ENCODE assay signal across 1 cellular context in genomic region chr22:39520054-39520873, GRCh38.
TF ChIP-seq lines count a peak whose summit lies in the region.

A gene with protein sequence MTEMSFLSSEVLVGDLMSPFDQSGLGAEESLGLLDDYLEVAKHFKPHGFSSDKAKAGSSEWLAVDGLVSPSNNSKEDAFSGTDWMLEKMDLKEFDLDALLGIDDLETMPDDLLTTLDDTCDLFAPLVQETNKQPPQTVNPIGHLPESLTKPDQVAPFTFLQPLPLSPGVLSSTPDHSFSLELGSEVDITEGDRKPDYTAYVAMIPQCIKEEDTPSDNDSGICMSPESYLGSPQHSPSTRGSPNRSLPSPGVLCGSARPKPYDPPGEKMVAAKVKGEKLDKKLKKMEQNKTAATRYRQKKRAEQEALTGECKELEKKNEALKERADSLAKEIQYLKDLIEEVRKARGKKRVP (plus strand): TSS chr22:39520562. CDS start chr22:39521446, 884 bp downstream.

TF ChIP-seq in HepG2, 621 proteins besides CTCF, POLR2A, EP300 and RAD21 (continued from another document and continues in another):
- TF ChIP-seq ERF (CRISPR knock-in tag; IDR thresholded peaks at IDR 0.05) (peak; percentile 63), DMAP1 (CRISPR knock-in tag; IDR thresholded peaks at IDR 0.05) (peak; percentile 75; the same call in 1 of the 2 replicates), TCF12 (IDR thresholded peaks at IDR 0.05) (no peak), TCF12 (CRISPR knock-in tag; IDR thresholded peaks at IDR 0.05) (no peak), DDIT3 (CRISPR knock-in tag; IDR thresholded peaks at IDR 0.05) (0 out of 2 replicates have a peak, but pooled peaks have one; percentile 51), ARNT (IDR thresholded peaks at IDR 0.05) (no peak), THAP8 (CRISPR knock-in tag; IDR thresholded peaks at IDR 0.05; ENCODE audit: borderline replicate concordance) (peak; percentile 10; the same call in 1 of the 2 replicates), ZNF556 (CRISPR knock-in tag; IDR thresholded peaks at IDR 0.05; ENCODE audit: borderline replicate concordance) (no peak), POGZ (CRISPR knock-in tag; IDR thresholded peaks at IDR 0.05) (peak; percentile 51), KDM4B (CRISPR knock-in tag; IDR thresholded peaks at IDR 0.05) (no peak), ZC3H13 (CRISPR knock-in tag; IDR thresholded peaks at IDR 0.05) (peak; percentile 93), HMGA1 (CRISPR knock-in tag; conservative IDR thresholded peaks at IDR 0.05) (no peak), NFIC (IDR thresholded peaks at IDR 0.05; ENCODE audit: low read length) (no peak), KLF13 (CRISPR knock-in tag; IDR thresholded peaks at IDR 0.05) (no peak), MAFF (IDR thresholded peaks at IDR 0.05; ENCODE audit: low read depth, low read length) (no peak), JUN (CRISPR knock-in tag; IDR thresholded peaks at IDR 0.05) (no peak), ZC3H4 (CRISPR knock-in tag; IDR thresholded peaks at IDR 0.05; ENCODE audit: borderline replicate concordance) (peak; percentile 99), ZNF17 (CRISPR knock-in tag; IDR thresholded peaks at IDR 0.05) (no peak), ZNF670 (CRISPR knock-in tag; IDR thresholded peaks at IDR 0.05; ENCODE audit: borderline replicate concordance) (peak; percentile 66; the same call in 1 of the 2 replicates), ZNF589 (CRISPR knock-in tag; conservative IDR thresholded peaks at IDR 0.05) (peak; percentile 93), HOXA3 (CRISPR knock-in tag; IDR thresholded peaks at IDR 0.05) (peak; percentile 88), ZBTB42 (CRISPR knock-in tag; IDR thresholded peaks at IDR 0.05) (peak; percentile 67; the same call in 1 of the 2 replicates), NCOA2 (CRISPR knock-in tag; IDR thresholded peaks at IDR 0.05) (peak; percentile 61), ZNF430 (CRISPR knock-in tag; IDR thresholded peaks at IDR 0.05) (peak; percentile 77; the same call in 1 of the 2 replicates), ZNF619 (CRISPR knock-in tag; IDR thresholded peaks at IDR 0.05) (0 out of 2 replicates have a peak, but pooled peaks have one; percentile 34), STAT5B (CRISPR knock-in tag; IDR thresholded peaks at IDR 0.05) (0 out of 2 replicates have a peak, but pooled peaks have one; percentile 37), SPEN (CRISPR knock-in tag; IDR thresholded peaks at IDR 0.05; ENCODE audit: low read depth) (peak; percentile 18), TMF1 (CRISPR knock-in tag; IDR thresholded peaks at IDR 0.05; ENCODE audit: low read depth) (no peak), ZNF713 (CRISPR knock-in tag; IDR thresholded peaks at IDR 0.05) (no peak), ATF5 (CRISPR knock-in tag; IDR thresholded peaks at IDR 0.05; ENCODE audit: low read depth) (no peak; the same call in none of the 2 replicates), CEBPG (CRISPR knock-in tag; IDR thresholded peaks at IDR 0.05) (no peak), MAFG (CRISPR knock-in tag; IDR thresholded peaks at IDR 0.05) (no peak), ZFYVE20 (CRISPR knock-in tag; IDR thresholded peaks at IDR 0.05; ENCODE audit: borderline replicate concordance, low read depth) (0 out of 2 replicates have a peak, but pooled peaks have one; percentile 36), RFXANK (CRISPR knock-in tag; IDR thresholded peaks at IDR 0.05) (no peak), PREB (CRISPR knock-in tag; IDR thresholded peaks at IDR 0.05) (peak; percentile 82; the same call in 1 of the 2 replicates), ZNF598 (CRISPR knock-in tag; IDR thresholded peaks at IDR 0.05; ENCODE audit: borderline replicate concordance) (0 out of 2 replicates have a peak, but pooled peaks have one; percentile 57), ZNF354B (CRISPR knock-in tag; IDR thresholded peaks at IDR 0.05) (no peak; the same call in 1 of the 2 replicates), ZNF768 (CRISPR knock-in tag; IDR thresholded peaks at IDR 0.05) (peak; percentile 81; the same call in 1 of the 2 replicates), PHF5A (CRISPR knock-in tag; IDR thresholded peaks at IDR 0.05; ENCODE audit: low read depth, unreplicated experiment) (no peak), TCF7 (IDR thresholded peaks at IDR 0.05; ENCODE audit: low read depth) (no peak), NAIF1 (CRISPR knock-in tag; IDR thresholded peaks at IDR 0.05; ENCODE audit: borderline replicate concordance) (no peak), ARHGAP35 (CRISPR knock-in tag; IDR thresholded peaks at IDR 0.05; ENCODE audit: borderline replicate concordance) (peak; percentile 97), ZMYM2 (CRISPR knock-in tag; IDR thresholded peaks at IDR 0.05) (no peak; the same call in 1 of the 2 replicates), RXRA (CRISPR knock-in tag; IDR thresholded peaks at IDR 0.05) (peak; percentile 64; the same call in 1 of the 2 replicates)
- TF ChIP-seq, protein P1, sequence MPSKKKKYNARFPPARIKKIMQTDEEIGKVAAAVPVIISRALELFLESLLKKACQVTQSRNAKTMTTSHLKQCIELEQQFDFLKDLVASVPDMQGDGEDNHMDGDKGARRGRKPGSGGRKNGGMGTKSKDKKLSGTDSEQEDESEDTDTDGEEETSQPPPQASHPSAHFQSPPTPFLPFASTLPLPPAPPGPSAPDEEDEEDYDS (CRISPR knock-in tag; IDR thresholded peaks at IDR 0.05) = peak; percentile 83
- TF ChIP-seq, protein P2, sequence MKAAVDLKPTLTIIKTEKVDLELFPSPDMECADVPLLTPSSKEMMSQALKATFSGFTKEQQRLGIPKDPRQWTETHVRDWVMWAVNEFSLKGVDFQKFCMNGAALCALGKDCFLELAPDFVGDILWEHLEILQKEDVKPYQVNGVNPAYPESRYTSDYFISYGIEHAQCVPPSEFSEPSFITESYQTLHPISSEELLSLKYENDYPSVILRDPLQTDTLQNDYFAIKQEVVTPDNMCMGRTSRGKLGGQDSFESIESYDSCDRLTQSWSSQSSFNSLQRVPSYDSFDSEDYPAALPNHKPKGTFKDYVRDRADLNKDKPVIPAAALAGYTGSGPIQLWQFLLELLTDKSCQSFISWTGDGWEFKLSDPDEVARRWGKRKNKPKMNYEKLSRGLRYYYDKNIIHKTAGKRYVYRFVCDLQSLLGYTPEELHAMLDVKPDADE (CRISPR knock-in tag; IDR thresholded peaks at IDR 0.05) = no peak; the same call in 1 of the 2 replicates
- TF ChIP-seq, protein P3, sequence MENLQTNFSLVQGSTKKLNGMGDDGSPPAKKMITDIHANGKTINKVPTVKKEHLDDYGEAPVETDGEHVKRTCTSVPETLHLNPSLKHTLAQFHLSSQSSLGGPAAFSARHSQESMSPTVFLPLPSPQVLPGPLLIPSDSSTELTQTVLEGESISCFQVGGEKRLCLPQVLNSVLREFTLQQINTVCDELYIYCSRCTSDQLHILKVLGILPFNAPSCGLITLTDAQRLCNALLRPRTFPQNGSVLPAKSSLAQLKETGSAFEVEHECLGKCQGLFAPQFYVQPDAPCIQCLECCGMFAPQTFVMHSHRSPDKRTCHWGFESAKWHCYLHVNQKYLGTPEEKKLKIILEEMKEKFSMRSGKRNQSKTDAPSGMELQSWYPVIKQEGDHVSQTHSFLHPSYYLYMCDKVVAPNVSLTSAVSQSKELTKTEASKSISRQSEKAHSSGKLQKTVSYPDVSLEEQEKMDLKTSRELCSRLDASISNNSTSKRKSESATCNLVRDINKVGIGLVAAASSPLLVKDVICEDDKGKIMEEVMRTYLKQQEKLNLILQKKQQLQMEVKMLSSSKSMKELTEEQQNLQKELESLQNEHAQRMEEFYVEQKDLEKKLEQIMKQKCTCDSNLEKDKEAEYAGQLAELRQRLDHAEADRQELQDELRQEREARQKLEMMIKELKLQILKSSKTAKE (CRISPR knock-in tag; IDR thresholded peaks at IDR 0.05; ENCODE audit: borderline replicate concordance) = peak; percentile 39; the same call in 1 of the 2 replicates
- TF ChIP-seq, protein P4, sequence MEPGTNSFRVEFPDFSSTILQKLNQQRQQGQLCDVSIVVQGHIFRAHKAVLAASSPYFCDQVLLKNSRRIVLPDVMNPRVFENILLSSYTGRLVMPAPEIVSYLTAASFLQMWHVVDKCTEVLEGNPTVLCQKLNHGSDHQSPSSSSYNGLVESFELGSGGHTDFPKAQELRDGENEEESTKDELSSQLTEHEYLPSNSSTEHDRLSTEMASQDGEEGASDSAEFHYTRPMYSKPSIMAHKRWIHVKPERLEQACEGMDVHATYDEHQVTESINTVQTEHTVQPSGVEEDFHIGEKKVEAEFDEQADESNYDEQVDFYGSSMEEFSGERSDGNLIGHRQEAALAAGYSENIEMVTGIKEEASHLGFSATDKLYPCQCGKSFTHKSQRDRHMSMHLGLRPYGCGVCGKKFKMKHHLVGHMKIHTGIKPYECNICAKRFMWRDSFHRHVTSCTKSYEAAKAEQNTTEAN (CRISPR knock-in tag; conservative IDR thresholded peaks at IDR 0.05) = peak; percentile 75
- TF ChIP-seq, protein P5, sequence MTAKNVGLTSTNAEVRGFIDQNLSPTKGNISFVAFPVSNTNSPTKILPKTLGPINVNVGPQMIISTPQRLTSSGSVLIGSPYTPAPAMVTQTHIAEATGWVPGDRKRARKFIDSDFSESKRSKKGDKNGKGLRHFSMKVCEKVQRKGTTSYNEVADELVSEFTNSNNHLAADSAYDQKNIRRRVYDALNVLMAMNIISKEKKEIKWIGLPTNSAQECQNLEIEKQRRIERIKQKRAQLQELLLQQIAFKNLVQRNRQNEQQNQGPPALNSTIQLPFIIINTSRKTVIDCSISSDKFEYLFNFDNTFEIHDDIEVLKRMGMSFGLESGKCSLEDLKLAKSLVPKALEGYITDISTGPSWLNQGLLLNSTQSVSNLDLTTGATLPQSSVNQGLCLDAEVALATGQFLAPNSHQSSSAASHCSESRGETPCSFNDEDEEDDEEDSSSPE (CRISPR knock-in tag; IDR thresholded peaks at IDR 0.05) = peak; percentile 82
- TF ChIP-seq, protein P6, sequence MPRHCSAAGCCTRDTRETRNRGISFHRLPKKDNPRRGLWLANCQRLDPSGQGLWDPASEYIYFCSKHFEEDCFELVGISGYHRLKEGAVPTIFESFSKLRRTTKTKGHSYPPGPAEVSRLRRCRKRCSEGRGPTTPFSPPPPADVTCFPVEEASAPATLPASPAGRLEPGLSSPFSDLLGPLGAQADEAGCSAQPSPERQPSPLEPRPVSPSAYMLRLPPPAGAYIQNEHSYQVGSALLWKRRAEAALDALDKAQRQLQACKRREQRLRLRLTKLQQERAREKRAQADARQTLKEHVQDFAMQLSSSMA (CRISPR knock-in tag; IDR thresholded peaks at IDR 0.05) = peak; percentile 78; the same call in 1 of the 2 replicates
- TF ChIP-seq, protein P7, sequence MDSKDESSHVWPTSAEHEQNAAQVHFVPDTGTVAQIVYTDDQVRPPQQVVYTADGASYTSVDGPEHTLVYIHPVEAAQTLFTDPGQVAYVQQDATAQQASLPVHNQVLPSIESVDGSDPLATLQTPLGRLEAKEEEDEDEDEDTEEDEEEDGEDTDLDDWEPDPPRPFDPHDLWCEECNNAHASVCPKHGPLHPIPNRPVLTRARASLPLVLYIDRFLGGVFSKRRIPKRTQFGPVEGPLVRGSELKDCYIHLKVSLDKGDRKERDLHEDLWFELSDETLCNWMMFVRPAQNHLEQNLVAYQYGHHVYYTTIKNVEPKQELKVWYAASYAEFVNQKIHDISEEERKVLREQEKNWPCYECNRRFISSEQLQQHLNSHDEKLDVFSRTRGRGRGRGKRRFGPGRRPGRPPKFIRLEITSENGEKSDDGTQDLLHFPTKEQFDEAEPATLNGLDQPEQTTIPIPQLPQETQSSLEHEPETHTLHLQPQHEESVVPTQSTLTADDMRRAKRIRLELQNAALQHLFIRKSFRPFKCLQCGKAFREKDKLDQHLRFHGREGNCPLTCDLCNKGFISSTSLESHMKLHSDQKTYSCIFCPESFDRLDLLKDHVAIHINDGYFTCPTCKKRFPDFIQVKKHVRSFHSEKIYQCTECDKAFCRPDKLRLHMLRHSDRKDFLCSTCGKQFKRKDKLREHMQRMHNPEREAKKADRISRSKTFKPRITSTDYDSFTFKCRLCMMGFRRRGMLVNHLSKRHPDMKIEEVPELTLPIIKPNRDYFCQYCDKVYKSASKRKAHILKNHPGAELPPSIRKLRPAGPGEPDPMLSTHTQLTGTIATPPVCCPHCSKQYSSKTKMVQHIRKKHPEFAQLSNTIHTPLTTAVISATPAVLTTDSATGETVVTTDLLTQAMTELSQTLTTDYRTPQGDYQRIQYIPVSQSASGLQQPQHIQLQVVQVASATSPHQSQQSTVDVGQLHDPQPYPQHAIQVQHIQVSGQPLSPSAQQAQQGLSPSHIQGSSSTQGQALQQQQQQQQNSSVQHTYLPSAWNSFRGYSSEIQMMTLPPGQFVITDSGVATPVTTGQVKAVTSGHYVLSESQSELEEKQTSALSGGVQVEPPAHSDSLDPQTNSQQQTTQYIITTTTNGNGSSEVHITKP (CRISPR knock-in tag; IDR thresholded peaks at IDR 0.05; ENCODE audit: low read depth) = no peak
- TF ChIP-seq, protein P8, sequence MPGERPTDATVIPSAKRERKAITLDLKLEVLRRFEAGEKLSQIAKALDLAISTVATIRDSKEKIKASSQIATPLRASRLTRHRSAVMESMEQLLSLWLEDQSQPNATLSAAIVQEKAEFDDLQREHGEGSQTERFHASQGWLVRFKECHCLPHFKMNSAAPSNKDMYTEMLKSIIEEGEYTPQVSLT (CRISPR knock-in tag; IDR thresholded peaks at IDR 0.05; ENCODE audit: borderline replicate concordance, low read depth) = peak; percentile 64; the same call in 1 of the 2 replicates
